ENCODE assay signal across 29 cellular contexts in genomic region chr3:44833394-44833793, GRCh38. TPM values are rescaled to one million over a fixed set of nuclear protein-coding genes. Genes with fewer than 3 reads are reported as not detected.
"Had no signal": no experiment of that assay in that cellular context is flagged by ENCODE, and none has a peak within 500 bp of the region (broad histone marks: within the 10 kb centered on the region; RNA-seq: fewer than 3 reads in every experiment).

No MANE protein-coding gene starts in this region.

- H3K4me3 ChIP-seq: coronary artery, esophagus squamous epithelium, hepatocyte, left lung, lower lobe of right lung, pancreas, smooth muscle cell, suprapubic skin, transverse colon, upper lobe of right lung, uterus had no signal

- H3K27ac ChIP-seq: coronary artery, esophagus squamous epithelium, hepatocyte, left lung, lower lobe of right lung, neutrophil, pancreas, suprapubic skin, transverse colon, upper lobe of right lung, uterus had no signal

- H3K27me3 ChIP-seq: esophagus squamous epithelium, hepatocyte, left lung, neutrophil, pancreas, suprapubic skin, transverse colon, upper lobe of right lung, uterus had no signal

- H3K36me3 ChIP-seq: lower lobe of right lung, pancreas, upper lobe of right lung, uterus had no signal

- H3K4me2 ChIP-seq: hepatocyte, smooth muscle cell had no signal

- DNase-seq: dermis blood vessel endothelial cell; effector memory CD4-positive, alpha-beta T cell; erythroblast; esophagus squamous epithelium; foreskin melanocyte; kidney; left lung; lower lobe of right lung; natural killer cell; pancreas; stimulated activated CD4-positive, alpha-beta T cell treated with anti-CD3 and anti-CD28 coated beads, Interleukin-12 subunit alpha, Interleukin-12 subunit beta, amount 100 ng/mL, for 4 hours; stimulated activated CD4-positive, alpha-beta T cell treated with anti-CD3 and anti-CD28 coated beads, Interleukin-1b, Interleukin-23, amount 100 ng/mL, for 48 hours; stimulated activated CD4-positive, alpha-beta T cell treated with anti-CD3 and anti-CD28 coated beads, Interleukin-4, amount 100 ng/mL, for 1 hour; stimulated activated CD8-positive, alpha-beta memory T cell treated with anti-CD3 and anti-CD28 coated beads, Interleukin-4, amount 100 ng/mL, for 48 hours; stimulated activated naive CD4-positive, alpha-beta T cell; stimulated activated naive CD8-positive, alpha-beta T cell treated with anti-CD3 and anti-CD28 coated beads, Interleukin-15, amount 100 ng/mL, for 72 hours; transverse colon; upper lobe of right lung; uterus had no signal

- H3K79me2 ChIP-seq: hepatocyte had no signal

- H3K4me1 ChIP-seq: esophagus squamous epithelium, left lung, lower lobe of right lung, pancreas, suprapubic skin, transverse colon, upper lobe of right lung, uterus had no signal

- H3K9me3 ChIP-seq: pancreas, suprapubic skin, uterus had no signal

- ATAC-seq: left lung; lower lobe of right lung; natural killer cell; pancreas; sciatic nerve; stimulated activated naive CD8-positive, alpha-beta T cell treated with anti-CD3 and anti-CD28 coated beads, Interleukin-15, amount 100 ng/mL, for 72 hours; upper lobe of right lung had no signal

- H2AFZ ChIP-seq: hepatocyte had no signal

RNA-seq across cellular contexts. Expression of gene TGM4, which starts 41.0 kb away (rescaled TPM):
- total RNA-seq: dermis blood vessel endothelial cell, esophagus squamous epithelium, kidney, left lung, lower lobe of right lung, mononuclear cell, natural killer cell, neural crest cell, omental fat pad, pancreas, posterior vena cava, sciatic nerve, smooth muscle cell, transverse colon, upper lobe of right lung, uterus had no signal
- polyA plus RNA-seq: hepatocyte, pancreas, smooth muscle cell had no signal
